Comparison of ENCODE assay signal across 25 cellular contexts in genomic region chr11:28938091-28938490, GRCh38.
A peak's percentile ranks its signal among the peaks of the same experiment; 100 is the strongest.
DNase-seq lines count a peak whose midpoint lies in the region; ATAC-seq, FAIRE-seq and TF ChIP-seq lines count a peak whose summit lies in the region.
"Had no signal": no experiment of that assay in that cellular context is flagged by ENCODE, and none has a peak within 500 bp of the region (broad histone marks: within the 10 kb centered on the region; RNA-seq: fewer than 3 reads in every experiment).

No MANE protein-coding gene starts in this region.

- H3K9me3 ChIP-seq in IMR-90 (ENCODE audit: control insufficient read depth, insufficient read depth, low read length), result no peaks in the 10 kb centered on the region
- no peaks in the 10 kb centered on the region for H3K9me3 ChIP-seq in mesenchymal stem cell (ENCODE audit: control insufficient read depth, low read length)
- peaks cover 3% of the 10 kb centered on the region for H3K9me3 ChIP-seq in T-helper 17 cell (ENCODE audit: control insufficient read depth, low read length, poor library complexity, severe bottlenecking)
- H3K9me3 ChIP-seq: BE2C had no signal

- H3K9ac ChIP-seq in IMR-90 (ENCODE audit: low read depth, low read length) (no peak overlapping the region), mesenchymal stem cell (ENCODE audit: low read length) (no peak overlapping the region)

- FAIRE-seq in frontal cortex (lab: Jason Lieb, UNC), result no peak

- H4K91ac ChIP-seq in IMR-90 (ENCODE audit: insufficient read depth, low read depth, low read length), result peak overlapping the region; percentile 56; the same call in 1 of the 2 replicates
- H4K91ac ChIP-seq in mesenchymal stem cell (ENCODE audit: low read length), result peak overlapping the region; percentile 68

- no peak overlapping the region for H2AK9ac ChIP-seq in IMR-90 (replicated peaks; ENCODE audit: low read depth, low read length, poor library complexity)

- no peak overlapping the region for H4K5ac ChIP-seq in IMR-90 (ENCODE audit: low read depth, low read length)

- H2BK15ac ChIP-seq in IMR-90 (ENCODE audit: low read depth, low read length) (peak overlapping the region; percentile 66; the same call in 1 of the 3 replicates), mesenchymal stem cell (ENCODE audit: low read depth, poor library complexity, severe bottlenecking) (no peak overlapping the region)

- H3K36me3 ChIP-seq in IMR-90 (ENCODE audit: control insufficient read depth, insufficient read depth, low read length), result no peaks in the 10 kb centered on the region
- H3K36me3 ChIP-seq in mesenchymal stem cell (ENCODE audit: control insufficient read depth in 1 of 2, insufficient read depth in 2 of 2, low read depth in 1 of 2, low read length in 2 of 2), result no peaks in the 10 kb centered on the region
- H3K36me3 ChIP-seq: BE2C had no signal

- H3K9me1 ChIP-seq in IMR-90 (ENCODE audit: insufficient read depth, low read length), result peaks cover 5% of the 10 kb centered on the region; the same call in 1 of the 2 replicates

- no peaks in the 10 kb centered on the region for H3K36me3 Mint-ChIP-seq in T-helper 17 cell (ENCODE audit: low read depth)
- H3K36me3 Mint-ChIP-seq: CD14-positive monocyte; CD8-positive, alpha-beta memory T cell had no signal

- H3K27ac Mint-ChIP-seq in T-helper 17 cell, result no peak overlapping the region
- H3K27ac Mint-ChIP-seq: CD14-positive monocyte; CD8-positive, alpha-beta memory T cell; GM23338 had no signal

- WGBS in IMR-90 (ENCODE audit: extremely low coverage in 2 of 2, insufficient read length in 1 of 2), 2 experiments, result no CpG with 5 or more reads among the region's 1 CpG
- no CpG with 5 or more reads among the region's 1 CpG for WGBS in mesenchymal stem cell

- no peak for TF ChIP-seq RAD21 in IMR-90 (IDR thresholded peaks at IDR 0.05; ENCODE audit: low read length)

- TF ChIP-seq POLR2A in IMR-90 (IDR thresholded peaks at IDR 0.05; ENCODE audit: low read depth, low read length), result no peak

- H3K4me2 ChIP-seq in IMR-90 (ENCODE audit: low read depth, low read length) (no peak overlapping the region), mesenchymal stem cell (ENCODE audit: low read length, poor library complexity, severe bottlenecking) (no peak overlapping the region)
- H3K4me2 ChIP-seq: GM23338 had no signal

- ATAC-seq in IMR-90 (ENCODE audit: low read depth), result no peak; the same call in 1 of the 2 replicates
- no peak for ATAC-seq in T-helper 17 cell
- ATAC-seq: GM23338, HCT116, Panc1 had no signal

- H3K23ac ChIP-seq in IMR-90 (ENCODE audit: low read depth, low read length) (peak overlapping the region; percentile 34; the same call in 1 of the 2 replicates), mesenchymal stem cell (ENCODE audit: low read length in 2 of 2) (no peak overlapping the region)

- H3K4me1 ChIP-seq in IMR-90 (ENCODE audit: control insufficient read depth, insufficient read depth, low read length), result 0 out of 2 replicates have a peak, but pooled peaks cover 2% of the 10 kb centered on the region
- no peaks in the 10 kb centered on the region for H3K4me1 ChIP-seq in mesenchymal stem cell (ENCODE audit: control insufficient read depth, insufficient read depth, low read depth, low read length)
- H3K4me1 ChIP-seq: BE2C had no signal

- CTCF ChIA-PET in IMR-90 (lab: Yijun Ruan, JAX), result no interaction called here

- H2BK120ac ChIP-seq in IMR-90 (ENCODE audit: low read depth, low read length), result peak overlapping the region; percentile 26
- H2BK120ac ChIP-seq in mesenchymal stem cell (ENCODE audit: low read depth, low read length), result no peak overlapping the region

- peak overlapping the region; percentile 33 for H2BK5ac ChIP-seq in IMR-90 (ENCODE audit: low read depth, low read length, poor library complexity, severe bottlenecking)
- H2BK5ac ChIP-seq in mesenchymal stem cell (ENCODE audit: low read depth, low read length, poor library complexity, severe bottlenecking), result no peak overlapping the region

- POLR2A ChIA-PET in IMR-90 (lab: Charles Lee; ENCODE audit: unreplicated experiment), result no interaction called here

- H3K27me3 ChIP-seq in IMR-90 (ENCODE audit: control insufficient read depth, insufficient read depth, low read length), result no peaks in the 10 kb centered on the region
- H3K27me3 ChIP-seq in mesenchymal stem cell (ENCODE audit: control insufficient read depth in 1 of 2, insufficient read depth in 1 of 2, low read length in 2 of 2), result no peaks in the 10 kb centered on the region
- H3K27me3 ChIP-seq: BE2C had no signal

- H3K56ac ChIP-seq in IMR-90 (ENCODE audit: extremely low read depth, insufficient read depth, low read length), result no peak overlapping the region

- H2AK5ac ChIP-seq in IMR-90 (ENCODE audit: low read depth, low read length) (0 out of 2 replicates have a peak overlapping the region, but pooled peaks have one; percentile 40), mesenchymal stem cell (ENCODE audit: low read length, severe bottlenecking) (no peak overlapping the region)

- peak overlapping the region; percentile 73 for H2BK20ac ChIP-seq in IMR-90 (ENCODE audit: low read depth, low read length)

- H4K8ac ChIP-seq in IMR-90 (ENCODE audit: low read depth in 2 of 2, low read length in 2 of 2), result no peak overlapping the region; a peak in 1 of 4 replicates
- no peak overlapping the region for H4K8ac ChIP-seq in mesenchymal stem cell (ENCODE audit: low read length)

- H3K27ac ChIP-seq in IMR-90 (ENCODE audit: insufficient read depth, low read length), result no peak overlapping the region
- H3K27ac ChIP-seq in mesenchymal stem cell (ENCODE audit: low read length, poor library complexity, severe bottlenecking), result no peak overlapping the region
- H3K27ac ChIP-seq: RWPE1 had no signal

- dilution Hi-C loops in IMR-90 (cut with HindIII; ENCODE audit: low sequenced_read_pairs, unreplicated experiment), result no loop called here

- H3K4me3 ChIP-seq in IMR-90 (ENCODE audit: insufficient read depth, low read depth, low read length), result no peak overlapping the region
- H3K4me3 ChIP-seq in mesenchymal stem cell (ENCODE audit: insufficient read depth in 1 of 2, low read depth in 1 of 2, low read length in 2 of 2), result no peak overlapping the region
- H3K4me3 ChIP-seq: GM23338 had no signal

- no peaks in the 10 kb centered on the region for H4K20me1 ChIP-seq in IMR-90 (ENCODE audit: insufficient read depth, low read length)

- TF ChIP-seq CTCF in IMR-90 (conservative IDR thresholded peaks at IDR 0.05; ENCODE audit: low read depth, low read length), result no peak

- H3K14ac ChIP-seq in IMR-90 (replicated peaks; ENCODE audit: low read depth, low read length) (peak overlapping the region; percentile 48; the same call in 1 of the 2 replicates), mesenchymal stem cell (ENCODE audit: low read length in 2 of 2) (no peak overlapping the region)

- DNase-seq in EL (peak; percentile 8), IMR-90 (peak; percentile 13), astrocyte of the hippocampus (ENCODE audit: low read depth, low spot score) (peak; percentile 6), mesenchymal stem cell (no peak), frontal cortex (ENCODE audit: low spot score in 2 of 2) (no peak), T-helper 17 cell (no peak), NCI-H2107 treated with DMSO at 0.1 percent for 48 hours (lab: John Stamatoyannopoulos, UW; ENCODE audit: unreplicated experiment) (no peak), HT-29 (ENCODE audit: low spot score) (no peak)
- DNase-seq: 8988T; ACHN; BE2C; CD8-positive, alpha-beta memory T cell; DMS79 treated with DMSO at 0.1 percent for 48 hours; Karpas-422; NCI-H1092 treated with DMSO at 0.1 percent for 48 hours; NCI-H1436; NCI-H187; NCI-H2107; NCI-H526 treated with DMSO at 0.1 percent for 48 hours; SHP77 had no signal

- no TSS peak for BruUV-seq in IMR-90 (replicated peaks; lab: Mats Ljungman, UMichigan)

- H3K27me3 Mint-ChIP-seq in T-helper 17 cell, result no peaks in the 10 kb centered on the region
- H3K27me3 Mint-ChIP-seq: CD8-positive, alpha-beta memory T cell had no signal

- in situ Hi-C loops in IMR-90 (cut with MboI; ENCODE audit: low sequenced_read_pairs), result no loop called here

- H3K4me1 Mint-ChIP-seq in T-helper 17 cell, result no peaks in the 10 kb centered on the region
- H3K4me1 Mint-ChIP-seq: CD14-positive monocyte; CD8-positive, alpha-beta memory T cell had no signal

- H2BK12ac ChIP-seq in mesenchymal stem cell (ENCODE audit: low read length in 2 of 2), result no peak overlapping the region

- peak overlapping the region; percentile 38 for H2AFZ ChIP-seq in IMR-90 (replicated peaks; ENCODE audit: low read length, poor library complexity)
- no peak overlapping the region for H2AFZ ChIP-seq in mesenchymal stem cell (ENCODE audit: low read depth, low read length)
- H2AFZ ChIP-seq: GM23338 had no signal

- no peak overlapping the region for H3K4me3 Mint-ChIP-seq in T-helper 17 cell
- H3K4me3 Mint-ChIP-seq: CD14-positive monocyte; CD8-positive, alpha-beta memory T cell; GM23338 had no signal

- intact Hi-C loops in IMR-90 (cut with micrococcal nuclease), result no loop called here

- H3K4ac ChIP-seq in IMR-90 (ENCODE audit: low read depth, low read length) (0 out of 2 replicates have a peak overlapping the region, but pooled peaks have one; percentile 7), mesenchymal stem cell (ENCODE audit: low read depth in 1 of 2, low read length in 2 of 2) (no peak overlapping the region)

- H3K79me1 ChIP-seq in IMR-90 (ENCODE audit: low read depth in 1 of 2, low read length in 2 of 2), result no peaks in the 10 kb centered on the region
- no peaks in the 10 kb centered on the region for H3K79me1 ChIP-seq in mesenchymal stem cell (replicated peaks; ENCODE audit: low read length, poor library complexity, severe bottlenecking)

- H3K18ac ChIP-seq in IMR-90 (ENCODE audit: low read depth, low read length) (peak overlapping the region; percentile 13; the same call in 1 of the 2 replicates), mesenchymal stem cell (ENCODE audit: low read depth in 1 of 2, low read length in 2 of 2) (no peak overlapping the region)

TF ChIP-seq in IMR-90, 13 proteins besides CTCF, POLR2A, EP300 and RAD21:
- no peak for TF ChIP-seq RCOR1 (IDR thresholded peaks at IDR 0.05; ENCODE audit: insufficient replicate concordance, low read length)
- TF ChIP-seq NFE2L2 (IDR thresholded peaks at IDR 0.05; ENCODE audit: low read depth, low read length), result no peak
- TF ChIP-seq MAFK (IDR thresholded peaks at IDR 0.05; ENCODE audit: low read depth, low read length), result no peak
- no peak for TF ChIP-seq SMC3 (IDR thresholded peaks at IDR 0.05; ENCODE audit: low read depth, low read length)
- no peak for TF ChIP-seq MXI1 (IDR thresholded peaks at IDR 0.05; ENCODE audit: borderline replicate concordance, low read depth, low read length)

Comparison
In these comparisons a context has a peak if more than half of its experiments do, and no peak if none do; other contexts are left out.
1. DNase-seq: peak in EL (single experiment), IMR-90 (single experiment) and astrocyte of the hippocampus (single experiment); none in mesenchymal stem cell (single experiment), frontal cortex (0 of 2), T-helper 17 cell (0 of 3), NCI-H2107 treated with DMSO at 0.1 percent for 48 hours (single experiment) and HT-29 (single experiment).